In the genomic region with DNA sequence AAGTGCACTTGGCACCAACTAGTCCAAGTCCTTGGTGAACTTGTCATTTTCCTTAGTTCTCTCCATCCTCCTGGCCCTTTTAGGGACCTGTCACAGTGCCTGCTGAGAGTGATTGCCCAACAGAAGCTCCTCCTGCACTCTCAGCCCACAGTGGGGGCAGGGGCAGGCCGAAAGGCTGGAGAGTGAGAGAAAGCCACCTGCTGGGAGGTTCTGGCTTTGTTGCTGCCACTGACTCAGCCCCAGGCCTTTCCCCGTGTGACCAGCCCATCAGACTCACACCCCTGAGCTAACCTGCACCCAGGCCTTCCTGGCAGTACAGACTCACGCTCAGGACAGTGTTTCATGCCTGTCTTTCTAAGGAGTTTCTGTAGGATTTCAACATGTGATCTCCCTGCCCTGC, we compare ENCODE assay signal across 9 cellular contexts. TPM values are rescaled to one million over a fixed set of nuclear protein-coding genes. Genes with fewer than 3 reads are reported as not detected.
DNase-seq lines count a peak whose midpoint lies in the region; ATAC-seq, FAIRE-seq and TF ChIP-seq lines count a peak whose summit lies in the region.
"Had no signal": no experiment of that assay in that cellular context is flagged by ENCODE, and none has a peak within 500 bp of the region (broad histone marks: within the 10 kb centered on the region; RNA-seq: fewer than 3 reads in every experiment).

No MANE protein-coding gene starts in this region.

- peak; percentile 46 for ATAC-seq in IMR-90 (ENCODE audit: low read depth)
- ATAC-seq in stimulated activated naive CD8-positive, alpha-beta T cell treated with anti-CD3 and anti-CD28 coated beads, Interleukin-15, Interleukin-2, amounts not matched to agents 100 U/mL and 50 U/mL, for 24 hours, result no peak

- dilution Hi-C loops in IMR-90 (cut with HindIII; ENCODE audit: low sequenced_read_pairs, unreplicated experiment), result no loop called here

- H3K18ac ChIP-seq in IMR-90 (ENCODE audit: low read depth, low read length), result no peak overlapping the region

- H4K5ac ChIP-seq in IMR-90 (ENCODE audit: low read depth, low read length), result no peak overlapping the region

- H3K4ac ChIP-seq in IMR-90 (ENCODE audit: low read depth, low read length), result no peak overlapping the region

- H3K56ac ChIP-seq in IMR-90 (ENCODE audit: extremely low read depth, insufficient read depth, low read length), result no peak overlapping the region

- H2AFZ ChIP-seq in IMR-90 (replicated peaks; ENCODE audit: low read length, poor library complexity), result no peak overlapping the region

- H3K23ac ChIP-seq in IMR-90 (ENCODE audit: low read depth, low read length), result no peak overlapping the region

- H2AK5ac ChIP-seq in IMR-90 (ENCODE audit: low read depth, low read length), result no peak overlapping the region

- no peak overlapping the region for H2BK5ac ChIP-seq in IMR-90 (ENCODE audit: low read depth, low read length, poor library complexity, severe bottlenecking)

- H3K9me3 ChIP-seq in IMR-90 (ENCODE audit: control insufficient read depth, insufficient read depth, low read length), result no peaks in the 10 kb centered on the region

- H3K4me3 Mint-ChIP-seq in activated naive CD8-positive, alpha-beta T cell treated with anti-CD3 and anti-CD28 coated beads for 36 hours, result no peak overlapping the region
- no peak overlapping the region for H3K4me3 Mint-ChIP-seq in activated naive CD4-positive, alpha-beta T cell treated with anti-CD3 and anti-CD28 coated beads for 36 hours
- H3K4me3 Mint-ChIP-seq: naive B cell had no signal

- H3K4me1 Mint-ChIP-seq in activated naive CD8-positive, alpha-beta T cell treated with anti-CD3 and anti-CD28 coated beads for 36 hours, result no peaks in the 10 kb centered on the region
- no peaks in the 10 kb centered on the region for H3K4me1 Mint-ChIP-seq in activated naive CD4-positive, alpha-beta T cell treated with anti-CD3 and anti-CD28 coated beads for 36 hours (ENCODE audit: low read depth)
- H3K4me1 Mint-ChIP-seq: naive B cell had no signal

- FAIRE-seq in GM12892 (lab: Jason Lieb, UNC), result no peak

- no peaks in the 10 kb centered on the region for H3K9me3 Mint-ChIP-seq in activated naive CD8-positive, alpha-beta T cell treated with anti-CD3 and anti-CD28 coated beads for 36 hours
- H3K9me3 Mint-ChIP-seq in activated naive CD4-positive, alpha-beta T cell treated with anti-CD3 and anti-CD28 coated beads for 36 hours, result no peaks in the 10 kb centered on the region
- H3K9me3 Mint-ChIP-seq: naive B cell had no signal

- TF ChIP-seq POLR2A in IMR-90 (IDR thresholded peaks at IDR 0.05; ENCODE audit: low read depth, low read length) (no peak), GM12892 (IDR thresholded peaks at IDR 0.05; ENCODE audit: low read depth, low read length) (no peak)

- no peak overlapping the region for H3K9ac ChIP-seq in IMR-90 (ENCODE audit: low read depth, low read length)

- peak; percentile 53 for DNase-seq in CD1c-positive myeloid dendritic cell (ENCODE audit: extremely low spot score)
- peak; percentile 20 for DNase-seq in IMR-90
- peak; percentile 9 for DNase-seq in activated naive CD8-positive, alpha-beta T cell treated with anti-CD3 and anti-CD28 coated beads for 36 hours
- DNase-seq in kidney glomerular epithelial cell (lab: John Stamatoyannopoulos, UW), result peak; percentile 7
- DNase-seq in activated naive CD4-positive, alpha-beta T cell treated with anti-CD3 and anti-CD28 coated beads for 36 hours, result no peak
- DNase-seq in GM12892 (ENCODE audit: insufficient read length), result no peak
- DNase-seq in GM10248 (ENCODE audit: extremely low spot score), result no peak
- DNase-seq in stimulated activated naive CD8-positive, alpha-beta T cell treated with anti-CD3 and anti-CD28 coated beads, Interleukin-15, Interleukin-2, amounts not matched to agents 100 U/mL and 50 U/mL, for 24 hours, result no peak
- DNase-seq: naive B cell had no signal

- H2BK20ac ChIP-seq in IMR-90 (ENCODE audit: low read depth, low read length), result no peak overlapping the region

- intact Hi-C loops in IMR-90 (cut with micrococcal nuclease), result no loop called here
- intact Hi-C loops in activated naive CD4-positive, alpha-beta T cell treated with anti-CD3 and anti-CD28 coated beads for 36 hours (cut with micrococcal nuclease), result no loop called here

- H3K79me1 ChIP-seq in IMR-90 (ENCODE audit: low read depth in 1 of 2, low read length in 2 of 2), result no peaks in the 10 kb centered on the region

- no peaks in the 10 kb centered on the region for H3K36me3 ChIP-seq in IMR-90 (ENCODE audit: control insufficient read depth, insufficient read depth, low read length)

- H3K4me3 ChIP-seq in IMR-90 (ENCODE audit: insufficient read depth, low read depth, low read length), result no peak overlapping the region

- no peak overlapping the region for H3K27ac ChIP-seq in IMR-90 (ENCODE audit: insufficient read depth, low read length)

- H2BK15ac ChIP-seq in IMR-90 (ENCODE audit: low read depth, low read length), result no peak overlapping the region

- H3K27me3 ChIP-seq in IMR-90 (ENCODE audit: control insufficient read depth, insufficient read depth, low read length), result peaks cover 48% of the 10 kb centered on the region

- no peaks in the 10 kb centered on the region for H3K9me1 ChIP-seq in IMR-90 (ENCODE audit: insufficient read depth, low read length)

- peaks cover 2% of the 10 kb centered on the region; the same call in 1 of the 2 replicates for H3K4me1 ChIP-seq in IMR-90 (ENCODE audit: control insufficient read depth, insufficient read depth, low read length)

- no peak overlapping the region for H3K14ac ChIP-seq in IMR-90 (replicated peaks; ENCODE audit: low read depth, low read length)

- CTCF ChIA-PET in IMR-90 (lab: Yijun Ruan, JAX), result interaction anchor here (1.5 kb wide), 1 partner anchor 13 kb away, joined by 4 read pairs; no protein-coding TSS in a partner anchor
- CTCF ChIA-PET in activated naive CD4-positive, alpha-beta T cell treated with anti-CD3 and anti-CD28 coated beads for 36 hours (lab: Charles Lee), result interaction anchor here (0.5 to 0.7 kb wide), 3 partner anchors 22 to 332 kb away, joined by 3 to 4 read pairs (median 3); no protein-coding TSS in a partner anchor
- CTCF ChIA-PET in GM10248 (lab: Yijun Ruan, JAX), result interaction anchor here (0.7 to 1.3 kb wide), 7 partner anchors 21 to 237 kb away, joined by 3 to 6 read pairs (median 3); no protein-coding TSS in a partner anchor

- no peak for TF ChIP-seq RAD21 in IMR-90 (IDR thresholded peaks at IDR 0.05; ENCODE audit: low read length)

- BruUV-seq in IMR-90 (replicated peaks; lab: Mats Ljungman, UMichigan), result no TSS peak

- no peak overlapping the region for H4K8ac ChIP-seq in IMR-90 (ENCODE audit: low read depth in 2 of 2, low read length in 2 of 2)

- peaks cover 4% of the 10 kb centered on the region for H3K27me3 Mint-ChIP-seq in activated naive CD8-positive, alpha-beta T cell treated with anti-CD3 and anti-CD28 coated beads for 36 hours
- H3K27me3 Mint-ChIP-seq in activated naive CD4-positive, alpha-beta T cell treated with anti-CD3 and anti-CD28 coated beads for 36 hours (ENCODE audit: low read depth), result peaks cover 4% of the 10 kb centered on the region

- POLR2A ChIA-PET in IMR-90 (lab: Charles Lee; ENCODE audit: unreplicated experiment), result no interaction called here
- POLR2A ChIA-PET in GM10248 (lab: Yijun Ruan, JAX), result no interaction called here

- H2BK120ac ChIP-seq in IMR-90 (ENCODE audit: low read depth, low read length), result no peak overlapping the region

- H3K27ac Mint-ChIP-seq in activated naive CD8-positive, alpha-beta T cell treated with anti-CD3 and anti-CD28 coated beads for 36 hours, result no peak overlapping the region
- no peak overlapping the region for H3K27ac Mint-ChIP-seq in activated naive CD4-positive, alpha-beta T cell treated with anti-CD3 and anti-CD28 coated beads for 36 hours

- TF ChIP-seq CTCF in IMR-90 (conservative IDR thresholded peaks at IDR 0.05; ENCODE audit: low read depth, low read length) (0 out of 2 replicates have a peak, but pooled peaks have one; percentile 14), GM10248 (IDR thresholded peaks at IDR 0.05; ENCODE audit: control extremely low read depth, extremely low read depth, low read depth, missing control alignments) (no peak)

- no peaks in the 10 kb centered on the region for H3K36me3 Mint-ChIP-seq in activated naive CD8-positive, alpha-beta T cell treated with anti-CD3 and anti-CD28 coated beads for 36 hours
- no peaks in the 10 kb centered on the region for H3K36me3 Mint-ChIP-seq in activated naive CD4-positive, alpha-beta T cell treated with anti-CD3 and anti-CD28 coated beads for 36 hours (ENCODE audit: low read depth)
- H3K36me3 Mint-ChIP-seq: naive B cell had no signal

- H4K20me1 ChIP-seq in IMR-90 (ENCODE audit: insufficient read depth, low read length), result no peaks in the 10 kb centered on the region

- in situ Hi-C loops in IMR-90 (cut with MboI; ENCODE audit: low sequenced_read_pairs), result no loop called here

- no peak overlapping the region for H3K4me2 ChIP-seq in IMR-90 (ENCODE audit: low read depth, low read length)

- no CpG with 5 or more reads among the region's 3 CpGs for WGBS in IMR-90 (ENCODE audit: extremely low coverage in 2 of 2, insufficient read length in 1 of 2), 2 experiments

- H2AK9ac ChIP-seq in IMR-90 (replicated peaks; ENCODE audit: low read depth, low read length, poor library complexity), result no peak overlapping the region

- no peak overlapping the region for H4K91ac ChIP-seq in IMR-90 (ENCODE audit: insufficient read depth, low read depth, low read length)

RNA-seq across cellular contexts. Expression of gene PROK1, which starts 17.1 kb away (rescaled TPM):
- not detected in 2 replicates for total RNA-seq in IMR-90 (2012; rRNA removed)
- not detected in 2 replicates for polyA plus RNA-seq in IMR-90 (2012; rRNA removed)
- not detected in 2 replicates for polyA plus RNA-seq in IMR-90 (2012; cell fraction: cytosol; rRNA removed)
- not detected in 2 replicates for polyA plus RNA-seq in IMR-90 (2012; cell fraction: nucleus; rRNA removed; ENCODE audit: low replicate concordance)
- total RNA-seq in activated naive CD8-positive, alpha-beta T cell treated with anti-CD3 and anti-CD28 coated beads for 36 hours, result not detected
- total RNA-seq in activated naive CD4-positive, alpha-beta T cell treated with anti-CD3 and anti-CD28 coated beads for 36 hours, result not detected
- polyA plus RNA-seq in GM12892 (2012; ENCODE audit: missing spikeins), result not detected

RNA-seq across cellular contexts. Expression of gene LAMTOR5, which starts 26.3 kb away (rescaled TPM):
- total RNA-seq in IMR-90 (2012; rRNA removed), result 159 and 177 TPM in 2 replicates
- 320 and 369 TPM in 2 replicates for polyA plus RNA-seq in IMR-90 (2012; rRNA removed)
- polyA plus RNA-seq in IMR-90 (2012; cell fraction: cytosol; rRNA removed), result 431 and 469 TPM in 2 replicates
- 97.8 and 199 TPM in 2 replicates for polyA plus RNA-seq in IMR-90 (2012; cell fraction: nucleus; rRNA removed; ENCODE audit: low replicate concordance)
- 100 to 1,000 TPM; 170 to 173 TPM for total RNA-seq in activated naive CD8-positive, alpha-beta T cell treated with anti-CD3 and anti-CD28 coated beads for 36 hours
- 100 to 1,000 TPM; 138 to 144 TPM for total RNA-seq in activated naive CD4-positive, alpha-beta T cell treated with anti-CD3 and anti-CD28 coated beads for 36 hours
- 365 TPM for polyA plus RNA-seq in GM12892 (2012; ENCODE audit: missing spikeins)

RNA-seq across cellular contexts. Expression of gene SLC16A4, which starts 43.0 kb away (rescaled TPM):
- 65.2 and 73.0 TPM in 2 replicates for total RNA-seq in IMR-90 (2012; rRNA removed)
- 20.8 and 27.7 TPM in 2 replicates for polyA plus RNA-seq in IMR-90 (2012; rRNA removed)
- 8.6 and 10.3 TPM in 2 replicates for polyA plus RNA-seq in IMR-90 (2012; cell fraction: cytosol; rRNA removed)
- 2.4 and 16.3 TPM in 2 replicates for polyA plus RNA-seq in IMR-90 (2012; cell fraction: nucleus; rRNA removed; ENCODE audit: low replicate concordance)
- total RNA-seq in activated naive CD8-positive, alpha-beta T cell treated with anti-CD3 and anti-CD28 coated beads for 36 hours, result under 1 TPM; 0.20 to 0.21 TPM
- total RNA-seq in activated naive CD4-positive, alpha-beta T cell treated with anti-CD3 and anti-CD28 coated beads for 36 hours, result under 1 TPM; 0.14 to 0.37 TPM
- polyA plus RNA-seq in GM12892 (2012; ENCODE audit: missing spikeins), result 2.0 TPM

Comparison
In these comparisons a context has a peak if more than half of its experiments do, and no peak if none do; other contexts are left out.
1. DNase-seq: peak in CD1c-positive myeloid dendritic cell (single experiment), IMR-90 (single experiment), activated naive CD8-positive, alpha-beta T cell treated with anti-CD3 and anti-CD28 coated beads for 36 hours (single experiment) and kidney glomerular epithelial cell (single experiment); none in activated naive CD4-positive, alpha-beta T cell treated with anti-CD3 and anti-CD28 coated beads for 36 hours (single experiment), GM12892 (single experiment), GM10248 (single experiment) and stimulated activated naive CD8-positive, alpha-beta T cell treated with anti-CD3 and anti-CD28 coated beads, Interleukin-15, Interleukin-2, amounts not matched to agents 100 U/mL and 50 U/mL, for 24 hours (single experiment).
2. RNA of gene SLC16A4, which starts 43.0 kb away (total RNA-seq): 65.2 to 73.0 TPM in IMR-90; 0.14 to 0.37 TPM in activated naive CD4-positive, alpha-beta T cell treated with anti-CD3 and anti-CD28 coated beads for 36 hours and 0.20 to 0.21 TPM in activated naive CD8-positive, alpha-beta T cell treated with anti-CD3 and anti-CD28 coated beads for 36 hours; every median in the first group is over 10 times any median in the second.